20 cellular contexts compared by ENCODE assay signal in genomic region chr17:17889922-17890321, GRCh38.
"Had no signal": no experiment of that assay in that cellular context is flagged by ENCODE, and none has a peak within 500 bp of the region (broad histone marks: within the 10 kb centered on the region; RNA-seq: fewer than 3 reads in every experiment).

No MANE protein-coding gene starts in this region.

- H3K9me3 Mint-ChIP-seq: dendritic cell treated with granulocyte-macrophage colony-stimulating factor and Interleukin-4, amounts not matched to agents 40 ng/mL and 50 ng/mL, for 4 days; naive thymus-derived CD4-positive, alpha-beta T cell; nephron progenitor cell; stimulated activated memory B cell treated with anti-CD40 and anti-IgM and Interleukin-4, amounts not matched to agents 10 μg/mL and 1 μg/mL and 100 μg/mL, for 72 hours; stimulated activated naive CD8-positive, alpha-beta T cell treated with anti-CD3 and anti-CD28 coated beads, Interleukin-15, amount 100 ng/mL, for 72 hours had no signal

- H3K4me3 Mint-ChIP-seq: dendritic cell treated with granulocyte-macrophage colony-stimulating factor and Interleukin-4, amounts not matched to agents 40 ng/mL and 50 ng/mL, for 4 days; naive thymus-derived CD4-positive, alpha-beta T cell; nephron progenitor cell; stimulated activated memory B cell treated with anti-CD40 and anti-IgM and Interleukin-4, amounts not matched to agents 10 μg/mL and 1 μg/mL and 100 μg/mL, for 72 hours; stimulated activated naive CD8-positive, alpha-beta T cell treated with anti-CD3 and anti-CD28 coated beads, Interleukin-15, amount 100 ng/mL, for 72 hours had no signal

- H3K36me3 ChIP-seq: prostate gland, right lobe of liver had no signal

- H3K4me3 ChIP-seq: pancreas, prostate gland, right lobe of liver, thoracic aorta, transverse colon had no signal

- DNase-seq: cerebellar nuclear complex; foreskin keratinocyte; head of caudate nucleus; hippocampal formation; kidney glomerular epithelial cell; naive thymus-derived CD4-positive, alpha-beta T cell; nephron progenitor cell; pancreas; right lobe of liver; stimulated activated CD4-positive, alpha-beta T cell treated with anti-CD3 and anti-CD28 coated beads, Interleukin-4, amount 100 ng/mL, for 1 hour; stimulated activated CD8-positive, alpha-beta memory T cell treated with anti-CD3 and anti-CD28 coated beads, Interleukin-4, amount 100 ng/mL, for 48 hours; stimulated activated naive CD8-positive, alpha-beta T cell treated with anti-CD3 and anti-CD28 coated beads, Interleukin-15, amount 100 ng/mL, for 72 hours; transverse colon had no signal

- H3K27ac Mint-ChIP-seq: dendritic cell treated with granulocyte-macrophage colony-stimulating factor and Interleukin-4, amounts not matched to agents 40 ng/mL and 50 ng/mL, for 4 days; nephron progenitor cell; stimulated activated memory B cell treated with anti-CD40 and anti-IgM and Interleukin-4, amounts not matched to agents 10 μg/mL and 1 μg/mL and 100 μg/mL, for 72 hours; stimulated activated naive CD8-positive, alpha-beta T cell treated with anti-CD3 and anti-CD28 coated beads, Interleukin-15, amount 100 ng/mL, for 72 hours had no signal

- H3K27me3 ChIP-seq: foreskin keratinocyte, neutrophil, pancreas, right lobe of liver, transverse colon had no signal

- H3K27me3 Mint-ChIP-seq: dendritic cell treated with granulocyte-macrophage colony-stimulating factor and Interleukin-4, amounts not matched to agents 40 ng/mL and 50 ng/mL, for 4 days; naive thymus-derived CD4-positive, alpha-beta T cell; stimulated activated memory B cell treated with anti-CD40 and anti-IgM and Interleukin-4, amounts not matched to agents 10 μg/mL and 1 μg/mL and 100 μg/mL, for 72 hours; stimulated activated naive CD8-positive, alpha-beta T cell treated with anti-CD3 and anti-CD28 coated beads, Interleukin-15, amount 100 ng/mL, for 72 hours had no signal

- FAIRE-seq: colon, islet of Langerhans, pancreas had no signal

- H3K27ac ChIP-seq: foreskin keratinocyte, neutrophil, pancreas, prostate gland, right lobe of liver, thoracic aorta, transverse colon had no signal

- H3K9me3 ChIP-seq: neutrophil, pancreas, prostate gland, right lobe of liver, thoracic aorta, transverse colon had no signal

- H3K4me1 ChIP-seq: pancreas, right lobe of liver had no signal
